ENCODE assay signal across 12 cellular contexts in the genomic region with DNA sequence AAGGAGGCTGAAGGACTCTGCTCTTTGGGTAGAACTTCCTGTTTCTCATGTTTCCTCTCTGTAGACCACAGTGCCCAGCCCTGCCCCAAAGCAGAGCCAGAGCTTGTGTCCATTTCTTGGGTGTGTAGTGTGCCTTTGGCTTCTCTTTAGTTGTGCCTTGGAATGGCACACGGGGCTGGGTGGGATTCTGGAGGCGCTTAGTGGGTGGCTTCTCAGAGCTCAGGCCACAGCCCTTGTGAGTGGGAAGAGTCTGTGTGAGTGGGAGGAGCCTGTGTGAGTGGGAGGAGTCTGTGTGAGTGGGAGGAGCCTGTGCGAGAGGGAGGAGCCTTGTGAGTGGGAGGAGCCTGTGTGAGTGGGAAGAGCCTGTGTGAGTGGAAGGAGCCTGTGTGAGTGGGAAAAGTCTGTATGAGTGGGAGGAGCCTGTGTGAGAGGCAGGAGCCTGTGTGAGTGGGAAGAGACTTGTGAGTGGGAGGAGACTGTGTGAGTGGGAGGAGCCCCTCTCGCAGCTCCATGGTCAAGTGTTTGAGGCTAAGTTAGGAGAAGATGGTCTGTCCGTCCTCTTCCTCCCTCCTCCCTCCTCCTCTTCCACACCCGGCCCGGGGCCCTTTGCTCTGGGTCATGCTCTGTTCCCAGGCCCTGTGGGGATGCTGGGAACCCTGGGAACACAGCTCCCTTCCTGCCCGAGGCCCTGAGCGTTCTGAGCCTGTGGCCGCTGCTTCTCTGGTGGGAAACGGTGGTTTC.
DNase-seq lines count a peak whose midpoint lies in the region; ATAC-seq and TF ChIP-seq lines count a peak whose summit lies in the region.
"Had no signal": no experiment of that assay in that cellular context is flagged by ENCODE, and none has a peak within 500 bp of the region (broad histone marks: within the 10 kb centered on the region; RNA-seq: fewer than 3 reads in every experiment).

No MANE protein-coding gene starts in this region.

- no peak overlapping the region for H3K27ac ChIP-seq in HEK293 (ENCODE audit: extremely low read depth, low read depth, low read length)

- DNase-seq in CD14-positive monocyte (ENCODE audit: low spot score), result no peak
- DNase-seq in activated CD4-positive, alpha-beta memory T cell treated with anti-CD3 and anti-CD28 coated beads, Interleukin-2, amount 10 ng/mL, durations not matched to agents 7 days and 5 days, result peak; percentile 18
- DNase-seq in left lobe of liver (ENCODE audit: low spot score), result no peak
- no peak for DNase-seq in NK-92 treated with Interleukin-12 subunit alpha and Interleukin-12 subunit beta, amount 100 ng/mL, for 24 hours (lab: John Stamatoyannopoulos, UW)
- no peak for DNase-seq in left colon
- no peak for DNase-seq in middle frontal gyrus (ENCODE audit: extremely low spot score, low spot score)
- DNase-seq: mammary epithelial cell, NCI-H345 had no signal

- no peaks in the 10 kb centered on the region for H3K9me3 ChIP-seq in HEK293 (ENCODE audit: control insufficient read depth, insufficient read depth, low read depth, low read length)

- no peaks in the 10 kb centered on the region for H3K36me3 ChIP-seq in HEK293 (ENCODE audit: control insufficient read depth in 2 of 2, insufficient read depth in 1 of 2, low read length in 2 of 2)

- peaks cover 2% of the 10 kb centered on the region in 2 donors for H3K36me3 Mint-ChIP-seq in CD14-positive monocyte
- H3K36me3 Mint-ChIP-seq in activated CD4-positive, alpha-beta memory T cell treated with anti-CD3 and anti-CD28 coated beads, Interleukin-2, amount 10 ng/mL, durations not matched to agents 7 days and 5 days (ENCODE audit: low read depth), result peaks cover 32% of the 10 kb centered on the region

- H3K4me1 Mint-ChIP-seq in CD14-positive monocyte, result peaks cover 18% of the 10 kb centered on the region
- H3K4me1 Mint-ChIP-seq in activated CD4-positive, alpha-beta memory T cell treated with anti-CD3 and anti-CD28 coated beads, Interleukin-2, amount 10 ng/mL, durations not matched to agents 7 days and 5 days, result peaks cover 16% of the 10 kb centered on the region

- H3K4me1 ChIP-seq in HEK293 (ENCODE audit: control insufficient read depth, insufficient read depth, low read length), result no peaks in the 10 kb centered on the region

- CTCF ChIA-PET in HEK293 (lab: Yijun Ruan, JAX), result interaction anchor here (0.8 kb wide), 1 partner anchor 73 kb away, joined by 8 read pairs; no protein-coding TSS in a partner anchor
- CTCF ChIA-PET in activated CD4-positive, alpha-beta memory T cell treated with anti-CD3 and anti-CD28 coated beads, Interleukin-2, amount 10 ng/mL, durations not matched to agents 7 days and 5 days (lab: Charles Lee), result interaction anchor here (0.9 to 1.8 kb wide), 2 partner anchors 153 to 161 kb away, joined by 3 to 4 read pairs; a partner anchor contains a TSS

- POLR2A ChIA-PET in HEK293 (lab: Yijun Ruan, JAX), result no interaction called here
- POLR2A ChIA-PET in activated CD4-positive, alpha-beta memory T cell treated with anti-CD3 and anti-CD28 coated beads, Interleukin-2, amount 10 ng/mL, durations not matched to agents 7 days and 5 days (lab: Charles Lee), result interaction anchor here (0.6 kb wide), 1 partner anchor 197 kb away, joined by 5 read pairs; no protein-coding TSS in a partner anchor

- peak; percentile 5 for ATAC-seq in left lobe of liver
- no peak for ATAC-seq in left colon
- ATAC-seq in GM19467 (IDR thresholded peaks at IDR 0.05; ENCODE audit: unreplicated experiment), result no peak

- H3K9me3 Mint-ChIP-seq in CD14-positive monocyte, result peaks cover 9 to 22% (median 17%) of the 10 kb centered on the region in 7 donors
- H3K9me3 Mint-ChIP-seq in activated CD4-positive, alpha-beta memory T cell treated with anti-CD3 and anti-CD28 coated beads, Interleukin-2, amount 10 ng/mL, durations not matched to agents 7 days and 5 days, result peaks cover 33% of the 10 kb centered on the region

- intact Hi-C loops in CD14-positive monocyte (cut with micrococcal nuclease) (no loop called here), left colon (cut with DNase I, micrococcal nuclease) (no loop called here)

- TF ChIP-seq CTCF in CD14-positive monocyte (IDR thresholded peaks at IDR 0.05) (no peak), HEK293 (tag by site-specific recombination; IDR thresholded peaks at IDR 0.05) (no peak)

- H3K4me3 Mint-ChIP-seq in CD14-positive monocyte, result no peak overlapping the region
- H3K4me3 Mint-ChIP-seq in activated CD4-positive, alpha-beta memory T cell treated with anti-CD3 and anti-CD28 coated beads, Interleukin-2, amount 10 ng/mL, durations not matched to agents 7 days and 5 days, result no peak overlapping the region
- H3K4me3 Mint-ChIP-seq: stimulated activated naive CD8-positive, alpha-beta T cell treated with anti-CD3 and anti-CD28 coated beads, Interleukin-15, Interleukin-2, amounts not matched to agents 100 ng/mL and 50 ng/mL, for 24 hours had no signal

- peaks cover 0 to 5% (median 3%) of the 10 kb centered on the region in 3 donors for H3K27me3 Mint-ChIP-seq in CD14-positive monocyte (ENCODE audit: low read depth in 3 of 3)
- no peaks in the 10 kb centered on the region for H3K27me3 Mint-ChIP-seq in activated CD4-positive, alpha-beta memory T cell treated with anti-CD3 and anti-CD28 coated beads, Interleukin-2, amount 10 ng/mL, durations not matched to agents 7 days and 5 days
- H3K27me3 Mint-ChIP-seq: stimulated activated naive CD8-positive, alpha-beta T cell treated with anti-CD3 and anti-CD28 coated beads, Interleukin-15, Interleukin-2, amounts not matched to agents 100 ng/mL and 50 ng/mL, for 24 hours had no signal

- no peak overlapping the region for H3K4me3 ChIP-seq in HEK293 (ENCODE audit: low read depth, low read length)
- H3K4me3 ChIP-seq: skin epidermis had no signal

- peak overlapping the region in 4 of 7 donors; percentile 26 to 62 (median 61) for H3K27ac Mint-ChIP-seq in CD14-positive monocyte
- H3K27ac Mint-ChIP-seq in activated CD4-positive, alpha-beta memory T cell treated with anti-CD3 and anti-CD28 coated beads, Interleukin-2, amount 10 ng/mL, durations not matched to agents 7 days and 5 days, result no peak overlapping the region
- H3K27ac Mint-ChIP-seq: stimulated activated naive CD8-positive, alpha-beta T cell treated with anti-CD3 and anti-CD28 coated beads, Interleukin-15, Interleukin-2, amounts not matched to agents 100 ng/mL and 50 ng/mL, for 24 hours had no signal

TF ChIP-seq in HEK293, 187 proteins besides CTCF, POLR2A, EP300 and RAD21:
- TF ChIP-seq ZNF37A (tag by site-specific recombination; IDR thresholded peaks at IDR 0.05) (no peak), EGR2 (tag by site-specific recombination; IDR thresholded peaks at IDR 0.05; ENCODE audit: low read depth) (peak; percentile 99), KLF8 (tag by site-specific recombination; IDR thresholded peaks at IDR 0.05) (no peak), ZSCAN30 (tag by site-specific recombination; IDR thresholded peaks at IDR 0.05) (no peak), KLF7 (tag by site-specific recombination; IDR thresholded peaks at IDR 0.05; ENCODE audit: borderline replicate concordance) (no peak), ZNF302 (tag by site-specific recombination; IDR thresholded peaks at IDR 0.05; ENCODE audit: low read depth) (no peak), SP3 (tag by site-specific recombination; IDR thresholded peaks at IDR 0.05) (peak; percentile 90), OVOL3 (tag by site-specific recombination; IDR thresholded peaks at IDR 0.05) (no peak), ZFHX2 (tag by site-specific recombination; conservative IDR thresholded peaks at IDR 0.05) (peak; percentile 99), ZNF266 (tag by site-specific recombination; IDR thresholded peaks at IDR 0.05; ENCODE audit: low read depth) (no peak), ZNF146 (tag by site-specific recombination; IDR thresholded peaks at IDR 0.05) (peak; percentile 1; the same call in 1 of the 2 replicates), GFI1B (tag by site-specific recombination; IDR thresholded peaks at IDR 0.05) (no peak), ZNF530 (tag by site-specific recombination; IDR thresholded peaks at IDR 0.05; ENCODE audit: low read depth) (no peak)
